In the genomic region with DNA sequence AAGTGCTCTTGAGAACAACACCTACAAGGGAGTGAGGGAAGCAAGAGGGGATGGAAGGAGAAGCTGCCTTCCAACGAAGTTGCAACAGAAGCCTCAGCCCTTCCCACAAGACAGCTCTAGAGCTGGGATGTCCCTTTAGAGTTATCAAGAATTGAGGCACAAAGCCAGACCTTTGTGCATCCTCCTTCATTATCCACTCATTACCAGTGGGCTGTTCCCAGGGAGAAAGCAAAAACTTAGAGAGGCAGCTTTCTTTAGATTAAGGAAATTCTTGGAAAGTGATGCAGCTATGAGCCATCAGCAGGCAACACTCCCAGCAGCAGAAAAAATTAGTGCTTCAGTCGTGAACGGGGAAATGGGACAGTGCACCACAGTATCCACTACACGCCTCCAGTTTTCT, we compare ENCODE assay signal across 29 cellular contexts.
DNase-seq lines count a peak whose midpoint lies in the region; ATAC-seq and TF ChIP-seq lines count a peak whose summit lies in the region.
"Had no signal": no experiment of that assay in that cellular context is flagged by ENCODE, and none has a peak within 500 bp of the region (broad histone marks: within the 10 kb centered on the region; RNA-seq: fewer than 3 reads in every experiment).

No MANE protein-coding gene starts in this region.

- peak; percentile 31 for DNase-seq in AG20443 (ENCODE audit: low spot score)
- peak; percentile 27 for DNase-seq in HS-27A (ENCODE audit: low read depth)
- DNase-seq in amniotic epithelial cell (ENCODE audit: low read depth) = peak; percentile 77
- DNase-seq in fibroblast of pulmonary artery (ENCODE audit: low read depth) = peak; percentile 63
- DNase-seq in stimulated activated naive CD8-positive, alpha-beta T cell treated with anti-CD3 and anti-CD28 coated beads, Interleukin-15, Interleukin-2, amounts not matched to agents 100 U/mL and 50 U/mL, for 24 hours = no peak
- no peak for DNase-seq in activated naive CD4-positive, alpha-beta T cell treated with anti-CD3 and anti-CD28 coated beads, Interleukin-2, amount 50 U/mL, for 16 hours
- DNase-seq in RKO (ENCODE audit: low spot score) = no peak
- DNase-seq: activated CD4-positive, alpha-beta T cell treated with anti-CD3 and anti-CD28 coated beads for 48 hours; activated T-cell treated with anti-CD3 and anti-CD28 coated beads, Interleukin-2, amount 50 U/mL, for 4 hours; DMS79; effector memory CD4-positive, alpha-beta T cell; erythroblast; hippocampal formation; immature natural killer cell; KG1; NCI-H1436; NCI-H2107; NCI-H510A; SHP77 treated with DMSO at 0.1 percent for 48 hours; spleen; stimulated activated CD4-positive, alpha-beta T cell treated with anti-CD3 and anti-CD28 coated beads, Interleukin-2, amount 100 ng/mL, for 48 hours; upper lobe of left lung had no signal

- no peak for TF ChIP-seq CTCF in fibroblast of pulmonary artery (IDR thresholded peaks at IDR 0.05; ENCODE audit: low read length, missing control alignments)

- H3K4me3 ChIP-seq in fibroblast of pulmonary artery (replicated peaks; ENCODE audit: low read depth, low read length) = no peak overlapping the region
- H3K4me3 ChIP-seq: BLaER1 treated with 17β-estradiol and CSF1 and Interleukin-3, amounts not matched to agents 10 nM and 100 nM; cardiac muscle cell; coronary artery; gastroesophageal sphincter; neural progenitor cell; right atrium auricular region; spleen; upper lobe of left lung had no signal

- ATAC-seq in stimulated activated naive CD8-positive, alpha-beta T cell treated with anti-CD3 and anti-CD28 coated beads, Interleukin-15, Interleukin-2, amounts not matched to agents 100 U/mL and 50 U/mL, for 24 hours = no peak
- no peak for ATAC-seq in GM19324 (IDR thresholded peaks at IDR 0.05; ENCODE audit: low FRiP score, unreplicated experiment)
- ATAC-seq: activated T-cell treated with anti-CD3 and anti-CD28 coated beads, Interleukin-2, amount 50 U/mL, for 4 hours; gastroesophageal sphincter had no signal

Comparison
In these comparisons a context has a peak if more than half of its experiments do, and no peak if none do; other contexts are left out.
1. DNase-seq: peak in AG20443 (single experiment), HS-27A (single experiment), amniotic epithelial cell (single experiment) and fibroblast of pulmonary artery (single experiment); none in stimulated activated naive CD8-positive, alpha-beta T cell treated with anti-CD3 and anti-CD28 coated beads, Interleukin-15, Interleukin-2, amounts not matched to agents 100 U/mL and 50 U/mL, for 24 hours (single experiment), activated naive CD4-positive, alpha-beta T cell treated with anti-CD3 and anti-CD28 coated beads, Interleukin-2, amount 50 U/mL, for 16 hours (single experiment) and RKO (single experiment).